Comparison of ENCODE assay signal across 10 cellular contexts in the genomic region with DNA sequence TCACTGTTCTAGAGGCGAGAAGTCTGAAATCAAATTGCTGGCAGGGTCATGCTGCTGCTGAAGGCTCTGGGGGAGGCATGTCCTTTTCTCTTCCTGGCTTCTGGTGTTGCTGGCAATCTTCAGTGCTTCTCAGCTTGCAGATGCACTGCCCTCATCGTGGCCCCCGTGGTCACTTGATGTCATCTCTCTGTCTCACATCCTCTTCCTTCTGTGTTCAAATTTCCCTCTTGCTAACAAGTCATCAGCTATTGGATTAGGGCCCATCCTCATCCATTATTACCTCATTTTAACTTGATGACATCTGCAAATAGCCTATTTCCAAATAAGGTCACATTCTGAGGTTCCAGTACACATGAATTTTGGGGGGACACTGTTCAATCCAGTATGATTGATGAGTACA. TPM values are rescaled to one million over a fixed set of nuclear protein-coding genes. Genes with fewer than 3 reads are reported as not detected.
DNase-seq lines count a peak whose midpoint lies in the region; ATAC-seq and TF ChIP-seq lines count a peak whose summit lies in the region.
"Had no signal": no experiment of that assay in that cellular context is flagged by ENCODE, and none has a peak within 500 bp of the region (broad histone marks: within the 10 kb centered on the region; RNA-seq: fewer than 3 reads in every experiment).

No MANE protein-coding gene starts in this region.

- H3K9me3 Mint-ChIP-seq in activated CD8-positive, alpha-beta memory T cell treated with anti-CD3 and anti-CD28 coated beads, Interleukin-2, amount 10 ng/mL, durations not matched to agents 7 days and 5 days (ENCODE audit: low read depth), result no peaks in the 10 kb centered on the region
- H3K9me3 Mint-ChIP-seq in stimulated activated naive CD8-positive, alpha-beta T cell treated with anti-CD3 and anti-CD28 coated beads, Interleukin-15, amount 100 ng/mL, for 72 hours, result peaks cover 0 to 4% of the 10 kb centered on the region in 2 donors

- no peak for TF ChIP-seq CTCF in foreskin fibroblast (IDR thresholded peaks at IDR 0.05; ENCODE audit: low read depth, low read length)

- H3K4me3 ChIP-seq in foreskin fibroblast (ENCODE audit: low read depth in 1 of 2, low read length in 2 of 2), result no peak overlapping the region

- H3K36me3 Mint-ChIP-seq in activated CD8-positive, alpha-beta memory T cell treated with anti-CD3 and anti-CD28 coated beads, Interleukin-2, amount 10 ng/mL, durations not matched to agents 7 days and 5 days, result no peaks in the 10 kb centered on the region

- peak; percentile 84 for DNase-seq in activated CD8-positive, alpha-beta memory T cell treated with anti-CD3 and anti-CD28 coated beads, Interleukin-2, amount 10 ng/mL, durations not matched to agents 7 days and 5 days
- no peak for DNase-seq in activated CD8-positive, alpha-beta memory T cell treated with anti-CD3 and anti-CD28 coated beads for 24 hours
- peak; percentile 87 for DNase-seq in NOMO-1 treated with DMSO at 0.1 percent for 48 hours (lab: John Stamatoyannopoulos, UW; ENCODE audit: unreplicated experiment)
- DNase-seq in foreskin fibroblast, result peak; percentile 40 to 44
- DNase-seq in stimulated activated naive CD8-positive, alpha-beta T cell treated with anti-CD3 and anti-CD28 coated beads, Interleukin-15, amount 100 ng/mL, for 72 hours, result peak in 1 of 2 donors; percentile 73
- DNase-seq: amniotic stem cell had no signal

- no peak overlapping the region for H3K4me3 Mint-ChIP-seq in activated CD8-positive, alpha-beta memory T cell treated with anti-CD3 and anti-CD28 coated beads, Interleukin-2, amount 10 ng/mL, durations not matched to agents 7 days and 5 days
- peak overlapping the region; percentile 19 to 35 for H3K4me3 Mint-ChIP-seq in stimulated activated naive CD8-positive, alpha-beta T cell treated with anti-CD3 and anti-CD28 coated beads, Interleukin-15, amount 100 ng/mL, for 72 hours

- peaks cover 75% of the 10 kb centered on the region for H3K4me1 Mint-ChIP-seq in activated CD8-positive, alpha-beta memory T cell treated with anti-CD3 and anti-CD28 coated beads, Interleukin-2, amount 10 ng/mL, durations not matched to agents 7 days and 5 days
- peaks cover 79% of the 10 kb centered on the region for H3K4me1 Mint-ChIP-seq in stimulated activated naive CD8-positive, alpha-beta T cell treated with anti-CD3 and anti-CD28 coated beads, Interleukin-15, amount 100 ng/mL, for 72 hours

- CTCF ChIA-PET in activated CD8-positive, alpha-beta memory T cell treated with anti-CD3 and anti-CD28 coated beads, Interleukin-2, amount 10 ng/mL, durations not matched to agents 7 days and 5 days (lab: Charles Lee), result interaction anchor here (0.6 to 1.4 kb wide), 5 partner anchors 10 to 45 kb away, joined by 3 to 5 read pairs (median 3); no protein-coding TSS in a partner anchor

- no peaks in the 10 kb centered on the region for H3K27me3 Mint-ChIP-seq in activated CD8-positive, alpha-beta memory T cell treated with anti-CD3 and anti-CD28 coated beads, Interleukin-2, amount 10 ng/mL, durations not matched to agents 7 days and 5 days
- H3K27me3 Mint-ChIP-seq in stimulated activated naive CD8-positive, alpha-beta T cell treated with anti-CD3 and anti-CD28 coated beads, Interleukin-15, amount 100 ng/mL, for 72 hours, result no peaks in the 10 kb centered on the region

- peak overlapping the region; percentile 77 for H3K27ac Mint-ChIP-seq in activated CD8-positive, alpha-beta memory T cell treated with anti-CD3 and anti-CD28 coated beads, Interleukin-2, amount 10 ng/mL, durations not matched to agents 7 days and 5 days
- H3K27ac Mint-ChIP-seq in stimulated activated naive CD8-positive, alpha-beta T cell treated with anti-CD3 and anti-CD28 coated beads, Interleukin-15, amount 100 ng/mL, for 72 hours, result peak overlapping the region in 1 of 2 donors; percentile 67

- peak; percentile 74 for ATAC-seq in activated CD8-positive, alpha-beta memory T cell treated with anti-CD3 and anti-CD28 coated beads, Interleukin-2, amount 10 ng/mL, durations not matched to agents 7 days and 5 days
- ATAC-seq in stimulated activated naive CD8-positive, alpha-beta T cell treated with anti-CD3 and anti-CD28 coated beads, Interleukin-15, amount 100 ng/mL, for 72 hours, result peak; percentile 85
- ATAC-seq in GM21825 (IDR thresholded peaks at IDR 0.05; ENCODE audit: unreplicated experiment), result no peak
- ATAC-seq in GM19023 (IDR thresholded peaks at IDR 0.05; ENCODE audit: unreplicated experiment), result no peak
- no peak for ATAC-seq in HG02763 (IDR thresholded peaks at IDR 0.05; ENCODE audit: unreplicated experiment)

RNA-seq across cellular contexts. Expression of a gene that starts 36.6 kb away (rescaled TPM):
- 100 to 1,000 TPM; 366 to 616 TPM for total RNA-seq in activated CD8-positive, alpha-beta memory T cell treated with anti-CD3 and anti-CD28 coated beads, Interleukin-2, amount 10 ng/mL, durations not matched to agents 7 days and 5 days
- total RNA-seq: H7 had no signal

Comparison
In these comparisons a context has a peak if more than half of its experiments do, and no peak if none do; other contexts are left out.
1. ATAC-seq: peak in activated CD8-positive, alpha-beta memory T cell treated with anti-CD3 and anti-CD28 coated beads, Interleukin-2, amount 10 ng/mL, durations not matched to agents 7 days and 5 days (single experiment) and stimulated activated naive CD8-positive, alpha-beta T cell treated with anti-CD3 and anti-CD28 coated beads, Interleukin-15, amount 100 ng/mL, for 72 hours (single experiment); none in GM21825 (single experiment), GM19023 (single experiment) and HG02763 (single experiment).